16 cellular contexts compared by ENCODE assay signal in the genomic region with DNA sequence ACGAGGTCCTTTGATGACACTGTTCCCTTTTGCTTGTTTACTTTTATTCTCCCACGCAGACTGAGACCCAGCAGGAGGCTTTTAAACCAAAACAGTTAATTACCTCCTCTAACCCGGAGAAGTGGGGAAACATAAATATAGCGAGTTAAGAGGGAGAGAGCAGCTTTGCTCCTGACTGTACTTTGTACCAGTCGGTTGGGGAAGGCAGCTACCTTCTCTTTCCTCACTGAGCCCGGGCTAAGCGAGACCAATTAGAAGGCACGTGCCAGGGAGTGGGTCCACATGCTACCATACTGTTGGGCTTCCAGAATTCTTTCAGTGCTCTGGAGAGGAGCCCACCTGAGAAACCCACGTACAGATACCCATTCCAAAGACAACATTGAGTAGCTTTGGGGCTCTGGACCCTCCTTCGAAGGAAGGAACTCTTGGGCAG.
DNase-seq lines count a peak whose midpoint lies in the region; ATAC-seq, FAIRE-seq and TF ChIP-seq lines count a peak whose summit lies in the region.
"Had no signal": no experiment of that assay in that cellular context is flagged by ENCODE, and none has a peak within 500 bp of the region (broad histone marks: within the 10 kb centered on the region; RNA-seq: fewer than 3 reads in every experiment).

No MANE protein-coding gene starts in this region.

- H3K36me3 ChIP-seq in HepG2 (replicated peaks in 1 of 2; ENCODE audit: control insufficient read depth in 1 of 2, insufficient read depth in 2 of 2, low read length in 2 of 2): no peaks in the 10 kb centered on the region
- no peaks in the 10 kb centered on the region for H3K36me3 ChIP-seq in right lobe of liver
- H3K36me3 ChIP-seq in small intestine (ENCODE audit: control insufficient read depth in 2 of 2, insufficient read depth in 2 of 2, low read length in 2 of 2): no peaks in the 10 kb centered on the region
- H3K36me3 ChIP-seq: BE2C had no signal

- H3K9ac ChIP-seq in HepG2 (ENCODE audit: insufficient read depth, low read depth, low read length): no peak overlapping the region

- H3K9me3 ChIP-seq in HepG2 (ENCODE audit: low read length) (no peaks in the 10 kb centered on the region), right lobe of liver (no peaks in the 10 kb centered on the region), small intestine (ENCODE audit: control insufficient read depth, low read depth) (no peaks in the 10 kb centered on the region)
- H3K9me3 ChIP-seq: BE2C had no signal

- H3K27ac ChIP-seq in HepG2 (ENCODE audit: extremely low read length, insufficient read depth, low read length) (no peak overlapping the region), right lobe of liver (no peak overlapping the region), small intestine (ENCODE audit: low read depth in 1 of 2, low read length in 1 of 2) (no peak overlapping the region)

- H3K27me3 ChIP-seq in HepG2 (ENCODE audit: control insufficient read depth in 1 of 2, insufficient read depth in 2 of 2, low read length in 2 of 2) (no peaks in the 10 kb centered on the region), right lobe of liver (no peaks in the 10 kb centered on the region), small intestine (ENCODE audit: control insufficient read depth in 2 of 2, insufficient read depth in 2 of 2, low read length in 2 of 2) (no peaks in the 10 kb centered on the region)

- no peaks in the 10 kb centered on the region for H3K79me2 ChIP-seq in HepG2 (ENCODE audit: insufficient read depth, low read length)

- TF ChIP-seq EP300 in HepG2 (IDR thresholded peaks at IDR 0.05; ENCODE audit: low read depth in 2 of 2, low read length in 2 of 2) (no peak), HepG2 (CRISPR knock-in tag; IDR thresholded peaks at IDR 0.05; ENCODE audit: borderline replicate concordance) (no peak)

- H3K4me2 ChIP-seq in HepG2 (ENCODE audit: low read depth, low read length): 0 out of 2 replicates have a peak overlapping the region, but pooled peaks have one; percentile 4
- H3K4me2 ChIP-seq: GM23338 had no signal

- CTCF ChIA-PET in HepG2 (lab: Yijun Ruan, JAX; ENCODE audit: low intra/inter-chr PET ratio, low total read pairs): no interaction called here

- DNase-seq in HepG2 (ENCODE audit: low spot score): no peak
- DNase-seq in right lobe of liver: no peak
- DNase-seq in NCI-H146 (lab: John Stamatoyannopoulos, UW): peak; percentile 77
- peak; percentile 79 for DNase-seq in NCI-H345 treated with DMSO at 0.1 percent for 48 hours (lab: John Stamatoyannopoulos, UW; ENCODE audit: unreplicated experiment)
- peak; percentile 20 for DNase-seq in small intestine
- DNase-seq in GM20000 (ENCODE audit: low spot score): no peak
- DNase-seq in NCI-H524 treated with DMSO at 0.1 percent for 48 hours (lab: John Stamatoyannopoulos, UW): no peak
- DNase-seq: BE2C; CD4-positive, alpha-beta memory T cell; HFFc6; KBM-7; SHP77 had no signal

- H3K4me1 ChIP-seq in HepG2 (ENCODE audit: insufficient read depth, low read length) (peaks cover 10% of the 10 kb centered on the region), right lobe of liver (no peaks in the 10 kb centered on the region), small intestine (ENCODE audit: control insufficient read depth in 2 of 2, insufficient read depth in 1 of 2, low read depth in 1 of 2, low read length in 1 of 2) (no peaks in the 10 kb centered on the region)
- H3K4me1 ChIP-seq: BE2C had no signal

- POLR2A ChIA-PET in HepG2 (lab: Yijun Ruan, JAX): no interaction called here

- H4K20me1 ChIP-seq in HepG2 (ENCODE audit: insufficient read depth, low read length): no peaks in the 10 kb centered on the region

- in situ Hi-C loops in HepG2 (cut with HindIII; ENCODE audit: extremely low pct_ligation_motif_present, low pct_unique_long_range_greater_than_20kb): no loop called here

- TF ChIP-seq POLR2A in HepG2 (IDR thresholded peaks at IDR 0.05; ENCODE audit: insufficient read depth in 1 of 2, low read depth in 2 of 2, low read length in 2 of 2) (no peak), right lobe of liver (IDR thresholded peaks at IDR 0.05) (no peak)

- TF ChIP-seq CTCF in HepG2 (CRISPR knock-in tag; IDR thresholded peaks at IDR 0.05): no peak
- no peak for TF ChIP-seq CTCF in right lobe of liver (IDR thresholded peaks at IDR 0.05)
- TF ChIP-seq CTCF in GM20000 (IDR thresholded peaks at IDR 0.05; ENCODE audit: extremely low read depth, missing control alignments): no peak

- intact Hi-C loops in HepG2 (cut with micrococcal nuclease; ENCODE audit: unreplicated experiment): no loop called here
- intact Hi-C loops in right lobe of liver (cut with DNase I): no loop called here

- H3K4me3 ChIP-seq in HepG2 (replicated peaks in 1 of 3; ENCODE audit: insufficient read depth in 1 of 3, low read depth in 2 of 3, low read length in 3 of 3) (no peak overlapping the region), right lobe of liver (no peak overlapping the region), small intestine (ENCODE audit: low read depth in 1 of 2, low read length in 2 of 2) (no peak overlapping the region)
- H3K4me3 ChIP-seq: GM23338 had no signal

- TF ChIP-seq RAD21 in HepG2 (CRISPR knock-in tag; IDR thresholded peaks at IDR 0.05): no peak

- ATAC-seq in HepG2 (peak; percentile 64), right lobe of liver (no peak), HG03108 (IDR thresholded peaks at IDR 0.05; ENCODE audit: unreplicated experiment) (no peak)
- ATAC-seq: GM23338 had no signal

- FAIRE-seq in HepG2 (lab: Jason Lieb, UNC) (no peak), small intestine (lab: Jason Lieb, UNC) (no peak)
- FAIRE-seq: GM18507, RCC 7860 had no signal

- BruUV-seq in HepG2 (replicated peaks; lab: Mats Ljungman, UMichigan): no TSS peak

- WGBS in HepG2 (ENCODE audit: low lambda C conversion rate): 24% methylated on average over 8 of the region's 10 CpGs
- 68% methylated on average over 6 of the region's 10 CpGs for WGBS in right lobe of liver (ENCODE audit: insufficient coverage, low coverage, low lambda C conversion rate, missing lambda C conversion rate)
- 30 to 63% (median 57%) methylated on average over 10 of the region's 10 CpGs for WGBS in small intestine, 3 donors

- H2AFZ ChIP-seq in HepG2 (ENCODE audit: low read length): no peak overlapping the region
- H2AFZ ChIP-seq: GM23338 had no signal

TF ChIP-seq in HepG2, 621 proteins besides CTCF, POLR2A, EP300 and RAD21:
- TF ChIP-seq, protein P1, sequence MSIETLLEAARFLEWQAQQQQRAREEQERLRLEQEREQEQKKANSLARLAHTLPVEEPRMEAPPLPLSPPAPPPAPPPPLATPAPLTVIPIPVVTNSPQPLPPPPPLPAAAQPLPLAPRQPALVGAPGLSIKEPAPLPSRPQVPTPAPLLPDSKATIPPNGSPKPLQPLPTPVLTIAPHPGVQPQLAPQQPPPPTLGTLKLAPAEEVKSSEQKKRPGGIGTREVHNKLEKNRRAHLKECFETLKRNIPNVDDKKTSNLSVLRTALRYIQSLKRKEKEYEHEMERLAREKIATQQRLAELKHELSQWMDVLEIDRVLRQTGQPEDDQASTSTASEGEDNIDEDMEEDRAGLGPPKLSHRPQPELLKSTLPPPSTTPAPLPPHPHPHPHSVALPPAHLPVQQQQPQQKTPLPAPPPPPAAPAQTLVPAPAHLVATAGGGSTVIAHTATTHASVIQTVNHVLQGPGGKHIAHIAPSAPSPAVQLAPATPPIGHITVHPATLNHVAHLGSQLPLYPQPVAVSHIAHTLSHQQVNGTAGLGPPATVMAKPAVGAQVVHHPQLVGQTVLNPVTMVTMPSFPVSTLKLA (IDR thresholded peaks at IDR 0.05): peak; percentile 80
- TF ChIP-seq ZNF562 (CRISPR knock-in tag; IDR thresholded peaks at IDR 0.05; ENCODE audit: borderline replicate concordance): 0 out of 2 replicates have a peak, but pooled peaks have one; percentile 26
- TF ChIP-seq, protein P2, sequence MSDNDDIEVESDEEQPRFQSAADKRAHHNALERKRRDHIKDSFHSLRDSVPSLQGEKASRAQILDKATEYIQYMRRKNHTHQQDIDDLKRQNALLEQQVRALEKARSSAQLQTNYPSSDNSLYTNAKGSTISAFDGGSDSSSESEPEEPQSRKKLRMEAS (IDR thresholded peaks at IDR 0.05): 0 out of 2 replicates have a peak, but pooled peaks have one; percentile 16
- TF ChIP-seq DMAP1 (CRISPR knock-in tag; IDR thresholded peaks at IDR 0.05): no peak
- TF ChIP-seq ZXDC (CRISPR knock-in tag; IDR thresholded peaks at IDR 0.05): no peak

Comparison
In these comparisons a context has a peak if more than half of its experiments do, and no peak if none do; other contexts are left out.
1. DNase-seq: peak in NCI-H146 (single experiment), NCI-H345 treated with DMSO at 0.1 percent for 48 hours (single experiment) and small intestine (single experiment); none in HepG2 (single experiment), right lobe of liver (0 of 3), GM20000 (single experiment) and NCI-H524 treated with DMSO at 0.1 percent for 48 hours (single experiment).